Comparison of ENCODE assay signal across 14 cellular contexts in the genomic region with DNA sequence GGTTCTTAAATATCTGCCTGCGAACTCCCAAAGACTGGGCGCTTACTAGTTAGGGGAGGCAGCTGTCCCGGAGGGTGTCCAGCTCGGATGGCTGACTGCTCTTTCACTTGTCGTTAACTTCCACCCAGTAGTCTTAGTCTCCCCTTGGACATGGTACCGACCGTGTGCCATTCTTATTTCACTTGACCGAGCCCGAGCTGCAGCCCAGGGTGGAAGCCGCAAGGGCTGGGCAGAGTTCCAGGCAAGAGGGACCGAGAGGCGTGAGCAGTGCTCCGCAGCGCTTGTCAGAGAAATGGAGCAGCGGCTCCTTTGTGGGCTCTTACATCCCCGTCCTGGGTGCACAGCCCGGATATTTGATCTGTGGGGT. TPM values are rescaled to one million over a fixed set of nuclear protein-coding genes. Genes with fewer than 3 reads are reported as not detected.
DNase-seq lines count a peak whose midpoint lies in the region; ATAC-seq and TF ChIP-seq lines count a peak whose summit lies in the region.
"Had no signal": no experiment of that assay in that cellular context is flagged by ENCODE, and none has a peak within 500 bp of the region (broad histone marks: within the 10 kb centered on the region; RNA-seq: fewer than 3 reads in every experiment).

No MANE protein-coding gene starts in this region.

- no peak overlapping the region for H3K4me3 Mint-ChIP-seq in activated T-cell treated with anti-CD3 and anti-CD28 coated beads, Interleukin-2, amount 50 U/mL, for 4 hours
- H3K4me3 Mint-ChIP-seq: stimulated activated memory B cell treated with anti-CD40 and anti-IgM and Interleukin-4, amounts not matched to agents 10 μg/mL and 1 μg/mL and 100 μg/mL, for 72 hours; T-helper 1 cell treated with Interleukin-12 subunit alpha and Interleukin-12 subunit beta and Interleukin-4 antibody, amounts not matched to agents 30 μg/mL and 1 μg/mL, for 36 hours had no signal

- TF ChIP-seq CTCF in epithelial cell of proximal tubule (conservative IDR thresholded peaks at IDR 0.05; ENCODE audit: low read depth, low read length) (no peak), tibial artery (IDR thresholded peaks at IDR 0.05) (no peak)

- ATAC-seq in activated T-cell treated with anti-CD3 and anti-CD28 coated beads, Interleukin-2, amount 50 U/mL, for 4 hours, result no peak
- ATAC-seq: stimulated activated memory B cell treated with anti-CD40 and anti-IgM and Interleukin-4, amounts not matched to agents 10 μg/mL and 1 μg/mL and 100 μg/mL, for 72 hours had no signal

- H3K36me3 ChIP-seq in urinary bladder (ENCODE audit: insufficient read depth) (no peaks in the 10 kb centered on the region), tibial artery (no peaks in the 10 kb centered on the region)

- H3K27me3 Mint-ChIP-seq in activated T-cell treated with anti-CD3 and anti-CD28 coated beads, Interleukin-2, amount 50 U/mL, for 4 hours (ENCODE audit: low read depth), result peaks cover 28% of the 10 kb centered on the region

- H3K27ac ChIP-seq in urinary bladder (ENCODE audit: low read depth), result no peak overlapping the region
- H3K27ac ChIP-seq in tibial artery, result no peak overlapping the region

- DNase-seq in SKM-1 treated with dmso at 0.1 percent for 144 hours (lab: John Stamatoyannopoulos, UW; ENCODE audit: unreplicated experiment) (peak; percentile 3), SKM-1 (lab: John Stamatoyannopoulos, UW; ENCODE audit: unreplicated experiment) (no peak), epithelial cell of proximal tubule (ENCODE audit: low read depth) (no peak), myocyte (ENCODE audit: low read depth) (peak; percentile 9), tibial artery (no peak), DMS153 (lab: John Stamatoyannopoulos, UW) (no peak)
- no peak for DNase-seq in activated T-cell treated with anti-CD3 and anti-CD28 coated beads, Interleukin-2, amount 50 U/mL, for 4 hours
- DNase-seq: amniotic stem cell, foreskin melanocyte had no signal

- H3K4me3 ChIP-seq in epithelial cell of proximal tubule (ENCODE audit: low read depth, low read length), result peak overlapping the region; percentile 55
- H3K4me3 ChIP-seq in urinary bladder (ENCODE audit: low read depth, low read length), result peak overlapping the region; percentile 30
- no peak overlapping the region for H3K4me3 ChIP-seq in tibial artery

- H3K36me3 Mint-ChIP-seq in activated T-cell treated with anti-CD3 and anti-CD28 coated beads, Interleukin-2, amount 50 U/mL, for 4 hours (ENCODE audit: insufficient read depth), result no peaks in the 10 kb centered on the region
- H3K36me3 Mint-ChIP-seq: stimulated activated memory B cell treated with anti-CD40 and anti-IgM and Interleukin-4, amounts not matched to agents 10 μg/mL and 1 μg/mL and 100 μg/mL, for 72 hours had no signal

- no peaks in the 10 kb centered on the region for H3K9me3 Mint-ChIP-seq in activated T-cell treated with anti-CD3 and anti-CD28 coated beads, Interleukin-2, amount 50 U/mL, for 4 hours
- H3K9me3 Mint-ChIP-seq: stimulated activated memory B cell treated with anti-CD40 and anti-IgM and Interleukin-4, amounts not matched to agents 10 μg/mL and 1 μg/mL and 100 μg/mL, for 72 hours; T-helper 1 cell treated with Interleukin-12 subunit alpha and Interleukin-12 subunit beta and Interleukin-4 antibody, amounts not matched to agents 30 μg/mL and 1 μg/mL, for 36 hours had no signal

- H3K4me1 Mint-ChIP-seq in activated T-cell treated with anti-CD3 and anti-CD28 coated beads, Interleukin-2, amount 50 U/mL, for 4 hours (ENCODE audit: low read depth), result no peaks in the 10 kb centered on the region
- H3K4me1 Mint-ChIP-seq: stimulated activated memory B cell treated with anti-CD40 and anti-IgM and Interleukin-4, amounts not matched to agents 10 μg/mL and 1 μg/mL and 100 μg/mL, for 72 hours had no signal

- no peaks in the 10 kb centered on the region for H3K4me1 ChIP-seq in urinary bladder (ENCODE audit: insufficient read depth)
- peaks cover 0 to 8% (median 2%) of the 10 kb centered on the region in 4 donors for H3K4me1 ChIP-seq in tibial artery

- no peaks in the 10 kb centered on the region for H3K9me3 ChIP-seq in tibial artery

- intact Hi-C loops in tibial artery (cut with DNase I; ENCODE audit: low total_unique reads), result no loop called here

- H3K27me3 ChIP-seq in tibial artery, result peaks cover 0 to 9% of the 10 kb centered on the region in 2 donors

- WGBS in urinary bladder, result under 1% methylated on average over 17 of the region's 17 CpGs

RNA-seq across cellular contexts. Expression of a gene that starts 0.3 kb away (rescaled TPM):
- total RNA-seq in epithelial cell of proximal tubule (0.07 TPM in 1 of 2 replicates, not detected in the other), myocyte (not detected in 2 replicates), urinary bladder (1.5 TPM)
- polyA plus RNA-seq in myocyte (2012), result 0.03 TPM
- polyA plus RNA-seq in urinary bladder, result 0.48 TPM
- not detected for total RNA-seq in activated T-cell treated with anti-CD3 and anti-CD28 coated beads, Interleukin-2, amount 50 U/mL, for 4 hours
- total RNA-seq: A673, mononuclear cell had no signal

Comparison
In these comparisons a context has a peak if more than half of its experiments do, and no peak if none do; other contexts are left out.
1. DNase-seq: peak in SKM-1 treated with dmso at 0.1 percent for 144 hours (single experiment) and myocyte (single experiment); none in SKM-1 (single experiment), epithelial cell of proximal tubule (single experiment), tibial artery (0 of 2), activated T-cell treated with anti-CD3 and anti-CD28 coated beads, Interleukin-2, amount 50 U/mL, for 4 hours (single experiment) and DMS153 (single experiment).
2. H3K4me3 ChIP-seq: peak in epithelial cell of proximal tubule (single experiment) and urinary bladder (single experiment); none in tibial artery (0 of 2).